Comparison of ENCODE assay signal across 22 cellular contexts in genomic region chr11:44308256-44308922, GRCh38. TPM values are rescaled to one million over a fixed set of nuclear protein-coding genes. Genes with fewer than 3 reads are reported as not detected.
A peak's percentile ranks its signal among the peaks of the same experiment; 100 is the strongest.
DNase-seq lines count a peak whose midpoint lies in the region; ATAC-seq and TF ChIP-seq lines count a peak whose summit lies in the region.
"Had no signal": no experiment of that assay in that cellular context is flagged by ENCODE, and none has a peak within 500 bp of the region (broad histone marks: within the 10 kb centered on the region; RNA-seq: fewer than 3 reads in every experiment).

No MANE protein-coding gene starts in this region.

- H3K79me2 ChIP-seq in neural progenitor cell (ENCODE audit: low read depth) = no peaks in the 10 kb centered on the region

- H3K36me3 ChIP-seq in HAP-1 (replicated peaks) = no peaks in the 10 kb centered on the region
- no peaks in the 10 kb centered on the region for H3K36me3 ChIP-seq in endodermal cell (ENCODE audit: control insufficient read depth, insufficient read depth, low read length)
- no peaks in the 10 kb centered on the region for H3K36me3 ChIP-seq in neural progenitor cell
- H3K36me3 ChIP-seq in stomach = no peaks in the 10 kb centered on the region
- H3K36me3 ChIP-seq: brain microvascular endothelial cell, MG63, uterus had no signal

- H3K4me3 ChIP-seq in HAP-1 (peak overlapping the region; percentile 15), endodermal cell (ENCODE audit: low read length) (no peak overlapping the region), neural progenitor cell (peak overlapping the region; percentile 43), stomach (no peak overlapping the region)
- H3K4me3 ChIP-seq: GM12878 had no signal

- H3K9me3 Mint-ChIP-seq in endodermal cell = no peaks in the 10 kb centered on the region
- peaks cover 6% of the 10 kb centered on the region for H3K9me3 Mint-ChIP-seq in neural progenitor cell
- H3K9me3 Mint-ChIP-seq: IgD-negative memory B cell; naive thymus-derived CD8-positive, alpha-beta T cell had no signal

- H3K27ac ChIP-seq in C4-2B (peak overlapping the region; percentile 49), endodermal cell (ENCODE audit: low read depth, low read length) (no peak overlapping the region), neural progenitor cell (no peak overlapping the region), stomach (no peak overlapping the region)
- H3K27ac ChIP-seq: brain microvascular endothelial cell, coronary artery, GM23248, uterus had no signal

- no peak for ATAC-seq in GM18517 (IDR thresholded peaks at IDR 0.05; ENCODE audit: unreplicated experiment)
- ATAC-seq: GM12878; left colon; naive thymus-derived CD8-positive, alpha-beta T cell had no signal

- H3K4me3 Mint-ChIP-seq in endodermal cell (no peak overlapping the region), neural progenitor cell (peak overlapping the region; percentile 60)

- intact Hi-C loops in stomach (cut with DNase I; ENCODE audit: low total_unique reads) = no loop called here

- H3K9me3 ChIP-seq in HAP-1 (no peaks in the 10 kb centered on the region), endodermal cell (ENCODE audit: control insufficient read depth, low read length) (no peaks in the 10 kb centered on the region), neural progenitor cell (ENCODE audit: low read depth) (no peaks in the 10 kb centered on the region), stomach (no peaks in the 10 kb centered on the region)
- H3K9me3 ChIP-seq: MG63, uterus had no signal

- no peak for TF ChIP-seq POLR2A in stomach (IDR thresholded peaks at IDR 0.05)

- WGBS in endodermal cell (ENCODE audit: insufficient coverage in 1 of 2, insufficient read length in 1 of 2), 2 experiments = 36 to 42% methylated on average over 16 to 20 of the region's 20 CpGs
- 66 to 76% (median 71%) methylated on average over 16 to 20 of the region's 20 CpGs for WGBS in stomach, 5 donors

- H3K36me3 Mint-ChIP-seq in endodermal cell (ENCODE audit: low read depth) (no peaks in the 10 kb centered on the region), neural progenitor cell (peaks cover 1% of the 10 kb centered on the region)
- H3K36me3 Mint-ChIP-seq: IgD-negative memory B cell had no signal

- peaks cover 25% of the 10 kb centered on the region for H3K4me1 Mint-ChIP-seq in endodermal cell
- H3K4me1 Mint-ChIP-seq in neural progenitor cell = peaks cover 55% of the 10 kb centered on the region

- H3K27ac Mint-ChIP-seq in endodermal cell (no peak overlapping the region), neural progenitor cell (no peak overlapping the region)
- H3K27ac Mint-ChIP-seq: naive thymus-derived CD8-positive, alpha-beta T cell; progenitor cell of endocrine pancreas had no signal

- H3K27me3 ChIP-seq in HAP-1 (ENCODE audit: low read depth) = peaks cover 66% of the 10 kb centered on the region
- peaks cover 100% of the 10 kb centered on the region for H3K27me3 ChIP-seq in endodermal cell (ENCODE audit: control insufficient read depth, insufficient read depth, low read length, poor library complexity, severe bottlenecking)
- peaks cover 100% of the 10 kb centered on the region for H3K27me3 ChIP-seq in neural progenitor cell
- peaks cover 60 to 100% (median 100%) of the 10 kb centered on the region in 3 donors for H3K27me3 ChIP-seq in stomach

- TF ChIP-seq EP300 in stomach (IDR thresholded peaks at IDR 0.05) = no peak

- DNase-seq in HAP-1 (ENCODE audit: low spot score in 2 of 2) (no peak), endodermal cell (peak; percentile 63), neural progenitor cell (ENCODE audit: low spot score) (no peak), NCI-H1930 (lab: John Stamatoyannopoulos, UW) (no peak), stomach (no peak), islet precursor cell (no peak)
- DNase-seq: brain microvascular endothelial cell; DMS79; left colon; mesenchymal stem cell; naive thymus-derived CD8-positive, alpha-beta T cell; NK-92 treated with Interleukin-12 subunit alpha and Interleukin-12 subunit beta, amount 100 ng/mL, for 24 hours; T-helper 2 cell; uterus had no signal

- no peak overlapping the region for H2AFZ ChIP-seq in neural progenitor cell (replicated peaks)

- peaks cover 40% of the 10 kb centered on the region for H3F3A ChIP-seq in neural progenitor cell (ENCODE audit: low read depth)

- H3K27me3 Mint-ChIP-seq in endodermal cell (ENCODE audit: insufficient read depth) (peaks cover 100% of the 10 kb centered on the region), neural progenitor cell (ENCODE audit: insufficient read depth, low read depth) (peaks cover 89% of the 10 kb centered on the region)

- peaks cover 87% of the 10 kb centered on the region for H4K20me1 ChIP-seq in neural progenitor cell (ENCODE audit: low read depth)

- peak overlapping the region; percentile 85 for H3K4me2 ChIP-seq in neural progenitor cell

- in situ Hi-C loops in HAP-1 (cut with MboI; ENCODE audit: low sequenced_read_pairs) = no loop called here

- H3K9ac ChIP-seq in endodermal cell (ENCODE audit: extremely low read depth, low read length, poor library complexity, severe bottlenecking) (no peak overlapping the region), neural progenitor cell (no peak overlapping the region)
- H3K9ac ChIP-seq: GM23248 had no signal

- TF ChIP-seq CTCF in C4-2B (conservative IDR thresholded peaks at IDR 0.05) (no peak), endodermal cell (conservative IDR thresholded peaks at IDR 0.05) (no peak), neural progenitor cell (IDR thresholded peaks at IDR 0.05) (no peak), stomach (IDR thresholded peaks at IDR 0.05) (no peak)

- H3K4me1 ChIP-seq in HAP-1 = no peaks in the 10 kb centered on the region; the same call in 1 of the 2 replicates
- no peaks in the 10 kb centered on the region for H3K4me1 ChIP-seq in endodermal cell (ENCODE audit: control insufficient read depth, insufficient read depth, low read length)
- peaks cover 41% of the 10 kb centered on the region for H3K4me1 ChIP-seq in neural progenitor cell
- peaks cover 37 to 62% (median 48%) of the 10 kb centered on the region in 4 donors for H3K4me1 ChIP-seq in stomach

RNA-seq across cellular contexts. Expression of gene ALX4, which starts 1.6 kb away (rescaled TPM):
- total RNA-seq in endodermal cell = not detected
- 0.43 TPM for polyA plus RNA-seq in endodermal cell (2013, experiment 1 of 2)
- 0.33 TPM for polyA plus RNA-seq in endodermal cell (2013, experiment 2 of 2)
- not detected in 2 replicates for total RNA-seq in neural progenitor cell (ENCODE audit: low replicate concordance)
- not detected for total RNA-seq in stomach
- not detected for polyA plus RNA-seq in stomach
- total RNA-seq: GM12878; GM23248; left colon; naive thymus-derived CD8-positive, alpha-beta T cell; progenitor cell of endocrine pancreas had no signal
- polyA plus RNA-seq: GM12878; GM23248; IgD-negative memory B cell; naive thymus-derived CD8-positive, alpha-beta T cell had no signal

Comparison
In these comparisons a context has a peak if more than half of its experiments do, and no peak if none do; other contexts are left out.
1. H3K4me3 ChIP-seq: peak in HAP-1 (single experiment) and neural progenitor cell (single experiment); none in endodermal cell (single experiment) and stomach (0 of 4).